In genomic region chr1:116726872-116727271, GRCh38 we compare ENCODE assay signal across 19 cellular contexts. TPM values are rescaled to one million over a fixed set of nuclear protein-coding genes. Genes with fewer than 3 reads are reported as not detected.
DNase-seq lines count a peak whose midpoint lies in the region; ATAC-seq and TF ChIP-seq lines count a peak whose summit lies in the region.
"Had no signal": no experiment of that assay in that cellular context is flagged by ENCODE, and none has a peak within 500 bp of the region (broad histone marks: within the 10 kb centered on the region; RNA-seq: fewer than 3 reads in every experiment).

No MANE protein-coding gene starts in this region.

- POLR2A ChIA-PET in A673 (lab: Charles Lee; ENCODE audit: low non-redundant PET): no interaction called here

- intact Hi-C loops in A673 (cut with micrococcal nuclease; ENCODE audit: unreplicated experiment): loop anchor here (5.0 kb wide), 1 partner anchor 155 kb away; the partner anchor contains the start of gene CD58
- intact Hi-C loops in left ventricle myocardium superior (cut with micrococcal nuclease): no loop called here

- peak overlapping the region; percentile 61 for H3K4me3 Mint-ChIP-seq in activated naive CD8-positive, alpha-beta T cell treated with anti-CD3 and anti-CD28 coated beads, Interleukin-2, amount 50 U/mL, for 24 hours
- H3K4me3 Mint-ChIP-seq: IgD-negative memory B cell had no signal

- no peaks in the 10 kb centered on the region for H3K79me2 ChIP-seq in OCI-LY3 (ENCODE audit: low read length)

- no peaks in the 10 kb centered on the region for H3K36me3 ChIP-seq in A673 (ENCODE audit: insufficient read depth, low read length, poor library complexity, severe bottlenecking)
- H3K36me3 ChIP-seq in OCI-LY3 (replicated peaks; ENCODE audit: low read depth, low read length): no peaks in the 10 kb centered on the region
- H3K36me3 ChIP-seq: BLaER1, HAP-1 had no signal

- H2AFZ ChIP-seq in OCI-LY3 (ENCODE audit: low read depth, low read length): no peak overlapping the region

- no peaks in the 10 kb centered on the region for H3K27me3 Mint-ChIP-seq in activated naive CD8-positive, alpha-beta T cell treated with anti-CD3 and anti-CD28 coated beads, Interleukin-2, amount 50 U/mL, for 24 hours
- H3K27me3 Mint-ChIP-seq: IgD-negative memory B cell had no signal

- H3K4me1 ChIP-seq in A673 (ENCODE audit: insufficient read depth, low read length, poor library complexity, severe bottlenecking) (peaks cover 22% of the 10 kb centered on the region), OCI-LY3 (ENCODE audit: low read length) (peaks cover 12% of the 10 kb centered on the region)
- H3K4me1 ChIP-seq: BLaER1, HAP-1 had no signal

- peak; percentile 50 for DNase-seq in NOMO-1 treated with DMSO at 0.1 percent for 48 hours (lab: John Stamatoyannopoulos, UW; ENCODE audit: unreplicated experiment)
- DNase-seq in NOMO-1 treated with dmso at 0.1 percent for 144 hours (lab: John Stamatoyannopoulos, UW; ENCODE audit: unreplicated experiment): no peak
- DNase-seq in A673 (ENCODE audit: low spot score): peak; percentile 10
- no peak for DNase-seq in activated naive CD8-positive, alpha-beta T cell treated with anti-CD3 and anti-CD28 coated beads, Interleukin-2, amount 50 U/mL, for 24 hours
- no peak for DNase-seq in left ventricle myocardium superior
- DNase-seq in DMS153 treated with DMSO at 0.1 percent for 48 hours (lab: John Stamatoyannopoulos, UW; ENCODE audit: unreplicated experiment): no peak
- DNase-seq in NCI-H2171 (lab: John Stamatoyannopoulos, UW): no peak
- DNase-seq: 8988T, GF-D8, NCI-H187, NCI-H2171 treated with DMSO at 0.1 percent for 48 hours, NCI-H82, Right ventricle myocardium superior had no signal

- peaks cover 3% of the 10 kb centered on the region for H3K36me3 Mint-ChIP-seq in activated naive CD8-positive, alpha-beta T cell treated with anti-CD3 and anti-CD28 coated beads, Interleukin-2, amount 50 U/mL, for 24 hours (ENCODE audit: low read depth)
- H3K36me3 Mint-ChIP-seq: IgD-negative memory B cell had no signal

- H3K4me3 ChIP-seq in A673 (ENCODE audit: low read depth, low read length, poor library complexity, severe bottlenecking) (no peak overlapping the region), OCI-LY3 (ENCODE audit: low read length) (0 out of 2 replicates have a peak overlapping the region, but pooled peaks have one; percentile 13)
- H3K4me3 ChIP-seq: BLaER1, HAP-1 had no signal

- TF ChIP-seq CTCF in A673 (conservative IDR thresholded peaks at IDR 0.05; ENCODE audit: low read depth, low read length): no peak
- TF ChIP-seq CTCF in OCI-LY3 (IDR thresholded peaks at IDR 0.05; ENCODE audit: low read depth, low read length): no peak

- H3K4me1 Mint-ChIP-seq in activated naive CD8-positive, alpha-beta T cell treated with anti-CD3 and anti-CD28 coated beads, Interleukin-2, amount 50 U/mL, for 24 hours: peaks cover 35% of the 10 kb centered on the region

- H3K9me3 ChIP-seq in A673 (ENCODE audit: low read depth, low read length, poor library complexity, severe bottlenecking) (no peaks in the 10 kb centered on the region), OCI-LY3 (ENCODE audit: insufficient read depth, low read length) (no peaks in the 10 kb centered on the region)
- H3K9me3 ChIP-seq: BLaER1, HAP-1 had no signal

- no peak overlapping the region for H3K9ac ChIP-seq in OCI-LY3 (ENCODE audit: low read length)
- H3K9ac ChIP-seq: BLaER1 had no signal

- CTCF ChIA-PET in A673 (lab: Charles Lee): no interaction called here

- H3K27ac ChIP-seq in A673 (ENCODE audit: low read depth, low read length, poor library complexity, severe bottlenecking): no peak overlapping the region
- H3K27ac ChIP-seq in OCI-LY3 (ENCODE audit: low read length): no peak overlapping the region
- H3K27ac ChIP-seq: BLaER1, HL-60 had no signal

- H3K4me2 ChIP-seq in OCI-LY3 (ENCODE audit: low read length): peak overlapping the region; percentile 51
- H3K4me2 ChIP-seq: BLaER1 had no signal

- peak; percentile 57 for ATAC-seq in activated naive CD8-positive, alpha-beta T cell treated with anti-CD3 and anti-CD28 coated beads, Interleukin-2, amount 50 U/mL, for 24 hours
- ATAC-seq in left ventricle myocardium superior: no peak

- no peaks in the 10 kb centered on the region for H4K20me1 ChIP-seq in OCI-LY3 (ENCODE audit: insufficient read depth, low read length)
- H4K20me1 ChIP-seq: BLaER1 had no signal

- H3K27ac Mint-ChIP-seq in activated naive CD8-positive, alpha-beta T cell treated with anti-CD3 and anti-CD28 coated beads, Interleukin-2, amount 50 U/mL, for 24 hours: peak overlapping the region; percentile 76
- H3K27ac Mint-ChIP-seq: IgD-negative memory B cell had no signal

- H3K27me3 ChIP-seq in A673 (replicated peaks; ENCODE audit: insufficient read depth, low read depth, low read length, poor library complexity) (peaks cover 5% of the 10 kb centered on the region), OCI-LY3 (ENCODE audit: low read depth, low read length) (no peaks in the 10 kb centered on the region)
- H3K27me3 ChIP-seq: BLaER1 had no signal

- BruUV-seq in A673 (replicated peaks; lab: Mats Ljungman, UMichigan): no TSS peak

- peaks cover 3% of the 10 kb centered on the region for H3K9me3 Mint-ChIP-seq in activated naive CD8-positive, alpha-beta T cell treated with anti-CD3 and anti-CD28 coated beads, Interleukin-2, amount 50 U/mL, for 24 hours
- H3K9me3 Mint-ChIP-seq: IgD-negative memory B cell had no signal

RNA-seq across cellular contexts. Expression of gene CD2, which starts 27.4 kb away (rescaled TPM):
- total RNA-seq in A673 (2021) (not detected in 2 replicates), left ventricle myocardium superior (1.7 TPM)
- total RNA-seq: NCI-H460 had no signal

RNA-seq across cellular contexts. Expression of gene IGSF3, which starts 59.3 kb away (rescaled TPM):
- total RNA-seq in A673 (2021) (4.0 and 6.9 TPM in 2 replicates), left ventricle myocardium superior (11.7 TPM)

Comparison
In these comparisons a context has a peak if more than half of its experiments do, and no peak if none do; other contexts are left out.
1. DNase-seq: peak in NOMO-1 treated with DMSO at 0.1 percent for 48 hours (single experiment) and A673 (single experiment); none in NOMO-1 treated with dmso at 0.1 percent for 144 hours (single experiment), activated naive CD8-positive, alpha-beta T cell treated with anti-CD3 and anti-CD28 coated beads, Interleukin-2, amount 50 U/mL, for 24 hours (single experiment), left ventricle myocardium superior (single experiment), DMS153 treated with DMSO at 0.1 percent for 48 hours (single experiment) and NCI-H2171 (single experiment).